In genomic region chr17:75181608-75182318, GRCh38 we compare ENCODE assay signal across 8 cellular contexts. TPM values are rescaled to one million over a fixed set of nuclear protein-coding genes. Genes with fewer than 3 reads are reported as not detected.
A peak's percentile ranks its signal among the peaks of the same experiment; 100 is the strongest.
DNase-seq lines count a peak whose midpoint lies in the region; ATAC-seq and TF ChIP-seq lines count a peak whose summit lies in the region.

No MANE protein-coding gene starts in this region.

- H3K36me3 ChIP-seq in Loucy (ENCODE audit: insufficient read depth, low read length) (peaks cover 8% of the 10 kb centered on the region; the same call in 1 of the 2 replicates), psoas muscle (ENCODE audit: insufficient read depth in 1 of 2, low read depth in 1 of 2) (peaks cover 0 to 36% of the 10 kb centered on the region in 2 donors)

- peak overlapping the region; percentile 90 for H3K27ac Mint-ChIP-seq in activated T-helper 17 cell treated with anti-CD3 and anti-CD28 coated beads, Interleukin-2, amount 50 U/mL, for 72 hours

- peak overlapping the region; percentile 88 for H3K4me3 ChIP-seq in Loucy (ENCODE audit: low read length, poor library complexity, severe bottlenecking)
- peak overlapping the region; percentile 99 for H3K4me3 ChIP-seq in psoas muscle

- intact Hi-C loops in head of caudate nucleus (cut with DNase I): loop anchor here (10.0 kb wide), 1 partner anchor 207 kb away; the partner anchor contains the start of gene HID1
- intact Hi-C loops in psoas muscle (cut with DNase I): loop anchor here in 1 of 2 donors (5.0 kb wide), 1 partner anchor 49 kb away; the partner anchor contains the start of gene NT5C

- H3F3A ChIP-seq in Loucy (ENCODE audit: low read depth): no peaks in the 10 kb centered on the region

- H3K9me3 Mint-ChIP-seq in activated T-helper 17 cell treated with anti-CD3 and anti-CD28 coated beads, Interleukin-2, amount 50 U/mL, for 72 hours: no peaks in the 10 kb centered on the region

- H3K27me3 ChIP-seq in Loucy (ENCODE audit: insufficient read depth, low read length, poor library complexity, severe bottlenecking) (peaks cover 7% of the 10 kb centered on the region), psoas muscle (ENCODE audit: insufficient read depth in 3 of 3, low read length in 2 of 3) (no peaks in the 10 kb centered on the region)

- DNase-seq in DMS53 (lab: John Stamatoyannopoulos, UW) (peak; percentile 44), DMS53 treated with DMSO at 0.1 percent for 48 hours (lab: John Stamatoyannopoulos, UW; ENCODE audit: unreplicated experiment) (no peak), head of caudate nucleus (peak in 36 of 42 donors; percentile 9 to 59 (median 25)), psoas muscle (peak in 1 of 2 donors; percentile 33), NCI-H1694 (lab: John Stamatoyannopoulos, UW) (no peak)

- peak overlapping the region; percentile 93 for H3K4me3 Mint-ChIP-seq in activated T-helper 17 cell treated with anti-CD3 and anti-CD28 coated beads, Interleukin-2, amount 50 U/mL, for 72 hours

- no peaks in the 10 kb centered on the region for H3K27me3 Mint-ChIP-seq in activated T-helper 17 cell treated with anti-CD3 and anti-CD28 coated beads, Interleukin-2, amount 50 U/mL, for 72 hours

- H3K4me1 Mint-ChIP-seq in activated T-helper 17 cell treated with anti-CD3 and anti-CD28 coated beads, Interleukin-2, amount 50 U/mL, for 72 hours: peaks cover 21% of the 10 kb centered on the region

- H4K20me1 ChIP-seq in Loucy (ENCODE audit: insufficient read depth, low read length, poor library complexity, severe bottlenecking): peaks cover 50% of the 10 kb centered on the region

- WGBS in psoas muscle, 3 donors: 0% methylated on average over 33 to 34 of the region's 34 CpGs

- peak overlapping the region; percentile 84 for H3K4me2 ChIP-seq in Loucy (ENCODE audit: low read depth, low read length, poor library complexity, severe bottlenecking)

- H2AFZ ChIP-seq in Loucy (ENCODE audit: low read length): 0 out of 2 replicates have a peak overlapping the region, but pooled peaks have one; percentile 41

- H3K9me2 ChIP-seq in Loucy (replicated peaks; ENCODE audit: low read depth, low read length): no peaks in the 10 kb centered on the region

- no peaks in the 10 kb centered on the region for H3K9me3 ChIP-seq in Loucy (ENCODE audit: insufficient read depth, low read depth, low read length)
- no peaks in the 10 kb centered on the region for H3K9me3 ChIP-seq in psoas muscle

- H3K79me2 ChIP-seq in Loucy (ENCODE audit: insufficient read depth, low read length): peaks cover 68% of the 10 kb centered on the region

- H3K9ac ChIP-seq in Loucy (ENCODE audit: low read depth, low read length, poor library complexity, severe bottlenecking): peak overlapping the region; percentile 98

- peak overlapping the region; percentile 99 for H3K27ac ChIP-seq in psoas muscle

- TF ChIP-seq CTCF in Loucy (conservative IDR thresholded peaks at IDR 0.05; ENCODE audit: low read length): no peak
- no peak for TF ChIP-seq CTCF in psoas muscle (IDR thresholded peaks at IDR 0.05)

- H3K36me3 Mint-ChIP-seq in activated T-helper 17 cell treated with anti-CD3 and anti-CD28 coated beads, Interleukin-2, amount 50 U/mL, for 72 hours (ENCODE audit: low read depth): peaks cover 68% of the 10 kb centered on the region

- ATAC-seq in activated T-helper 17 cell treated with anti-CD3 and anti-CD28 coated beads, Interleukin-2, amount 50 U/mL, for 72 hours (replicated peaks): no peak
- peak in 1 of 4 donors; percentile 3 for ATAC-seq in psoas muscle
- no peak for ATAC-seq in GM21723 (IDR thresholded peaks at IDR 0.05; ENCODE audit: unreplicated experiment)

- H3K4me1 ChIP-seq in Loucy (ENCODE audit: insufficient read depth, low read length, poor library complexity, severe bottlenecking) (peaks cover 28% of the 10 kb centered on the region), psoas muscle (peaks cover 21% of the 10 kb centered on the region)

RNA-seq across cellular contexts. Expression of gene SUMO2, which starts 1.0 kb away (rescaled TPM):
- 100 to 1,000 TPM; 416 to 512 TPM for total RNA-seq in activated T-helper 17 cell treated with anti-CD3 and anti-CD28 coated beads, Interleukin-2, amount 50 U/mL, for 72 hours
- total RNA-seq in psoas muscle: 100 to 1,000 TPM; 161 to 203 (median 185) TPM
- polyA plus RNA-seq in psoas muscle: 10 to 100 TPM; 50.1 to 60.4 (median 56.2) TPM

RNA-seq across cellular contexts. Expression of gene NUP85, which starts 23.7 kb away (rescaled TPM):
- 100 to 1,000 TPM; 143 to 161 TPM for total RNA-seq in activated T-helper 17 cell treated with anti-CD3 and anti-CD28 coated beads, Interleukin-2, amount 50 U/mL, for 72 hours
- 10 to 100 TPM; 19.3 to 32.9 (median 22.0) TPM for total RNA-seq in psoas muscle
- 10 to 100 TPM; 15.1 to 24.7 (median 17.1) TPM for polyA plus RNA-seq in psoas muscle

RNA-seq across cellular contexts. Expression of gene JPT1, which starts 27.5 kb away (rescaled TPM):
- 100 to 1,000 TPM; 191 to 343 TPM for total RNA-seq in activated T-helper 17 cell treated with anti-CD3 and anti-CD28 coated beads, Interleukin-2, amount 50 U/mL, for 72 hours
- 100 to 1,000 TPM in 2 of 4 donors, 10 to 100 TPM in 2; 50.1 to 232 (median 85.0) TPM for total RNA-seq in psoas muscle
- 100 to 1,000 TPM in 1 of 3 donors, 10 to 100 TPM in 2; 79.2 to 164 (median 92.6) TPM for polyA plus RNA-seq in psoas muscle

RNA-seq across cellular contexts. Expression of gene NT5C, which starts 50.2 kb away (rescaled TPM):
- total RNA-seq in activated T-helper 17 cell treated with anti-CD3 and anti-CD28 coated beads, Interleukin-2, amount 50 U/mL, for 72 hours: 10 to 100 TPM; 56.0 to 64.9 TPM
- 10 to 100 TPM; 16.4 to 44.2 (median 29.4) TPM for total RNA-seq in psoas muscle
- polyA plus RNA-seq in psoas muscle: 10 to 100 TPM; 19.7 to 84.0 (median 56.3) TPM

Comparison
In these comparisons a context has a peak if more than half of its experiments do, and no peak if none do; other contexts are left out.
1. DNase-seq: peak in DMS53 (single experiment) and head of caudate nucleus (36 of 42); none in DMS53 treated with DMSO at 0.1 percent for 48 hours (single experiment) and NCI-H1694 (single experiment).
2. RNA of gene NUP85, which starts 23.7 kb away (total RNA-seq): 143 to 161 TPM in activated T-helper 17 cell treated with anti-CD3 and anti-CD28 coated beads, Interleukin-2, amount 50 U/mL, for 72 hours; 19.3 to 32.9 TPM in psoas muscle; every median in the first group is over 4 times any median in the second.